ENCODE assay signal across 25 cellular contexts in genomic region chr16:57644383-57645014, GRCh38. TPM values are rescaled to one million over a fixed set of nuclear protein-coding genes. Genes with fewer than 3 reads are reported as not detected.
DNase-seq lines count a peak whose midpoint lies in the region; ATAC-seq, FAIRE-seq and TF ChIP-seq lines count a peak whose summit lies in the region.
"Had no signal": no experiment of that assay in that cellular context is flagged by ENCODE, and none has a peak within 500 bp of the region (broad histone marks: within the 10 kb centered on the region; RNA-seq: fewer than 3 reads in every experiment).

No MANE protein-coding gene starts in this region.

- no peak overlapping the region for H3K27ac Mint-ChIP-seq in CD8-positive, alpha-beta T cell

- no peak overlapping the region for H3K18ac ChIP-seq in trophoblast cell (ENCODE audit: low read length)

- CTCF ChIA-PET in GM12878 (lab: Yijun Ruan, JAX), result interaction anchor here (1.1 to 1.4 kb wide), 2 partner anchors 44 to 63 kb away, joined by 4 to 9 read pairs; no protein-coding TSS in a partner anchor
- CTCF ChIA-PET in CD8-positive, alpha-beta T cell (lab: Charles Lee), result interaction anchor here (1.5 to 12.0 kb wide), 4 partner anchors 48 to 67 kb away, joined by 9 to 423 read pairs (median 140); no protein-coding TSS in a partner anchor

- no peak overlapping the region for H2BK5ac ChIP-seq in trophoblast cell (ENCODE audit: low read depth, low read length, poor library complexity)

- H3K36me3 ChIP-seq in heart left ventricle (no peaks in the 10 kb centered on the region), heart right ventricle (peaks cover 0 to 5% (median 0%) of the 10 kb centered on the region in 9 donors), GM12878 (ENCODE audit: control insufficient read depth in 2 of 2, insufficient read depth in 2 of 2, low read length in 1 of 2) (no peaks in the 10 kb centered on the region), trophoblast cell (ENCODE audit: control insufficient read depth in 1 of 2, insufficient read depth in 2 of 2, low read length in 2 of 2) (peaks cover 25 to 29% of the 10 kb centered on the region in 2 experiments)
- no peaks in the 10 kb centered on the region for H3K36me3 ChIP-seq in CD8-positive, alpha-beta T cell (ENCODE audit: insufficient read depth, low read length)
- H3K36me3 ChIP-seq: SJSA1 had no signal

- no peak for TF ChIP-seq RAD21 in GM12878 (IDR thresholded peaks at IDR 0.05; ENCODE audit: insufficient read depth, low read depth, low read length)

- FAIRE-seq in GM12878 (lab: Jason Lieb, UNC), result no peak
- FAIRE-seq: RCC 7860 had no signal

- H3K4me1 Mint-ChIP-seq in CD8-positive, alpha-beta T cell (ENCODE audit: low read depth), result peaks cover 32% of the 10 kb centered on the region

- H3K9ac ChIP-seq in GM12878 (ENCODE audit: control insufficient read depth, insufficient read depth, low read length) (no peak overlapping the region), trophoblast cell (ENCODE audit: low read length) (no peak overlapping the region)

- SMC1A ChIA-PET in GM12878 (lab: Charles Lee; ENCODE audit: uncharacterized antibody, unreplicated experiment), result interaction anchor here (0.6 to 6.6 kb wide), 3 partner anchors 43 to 163 kb away, joined by 3 to 126 read pairs (median 3); no protein-coding TSS in a partner anchor

- in situ Hi-C loops in GM12878 (cut with MboI), result loop anchor here (5.0 kb wide), 1 partner anchor 42 kb away; no protein-coding TSS in a partner anchor

- H3K27me3 ChIP-seq in heart left ventricle (no peaks in the 10 kb centered on the region), heart right ventricle (peaks cover 0 to 14% (median 0%) of the 10 kb centered on the region in 7 donors), GM12878 (replicated peaks in 1 of 2; ENCODE audit: control insufficient read depth in 2 of 2, insufficient read depth in 2 of 2, low read length in 1 of 2) (peaks cover 0 to 3% of the 10 kb centered on the region in 2 experiments; a peak in 1 of 4 replicates), trophoblast cell (ENCODE audit: insufficient read depth, low read length) (no peaks in the 10 kb centered on the region)
- no peaks in the 10 kb centered on the region for H3K27me3 ChIP-seq in CD8-positive, alpha-beta T cell (ENCODE audit: insufficient read depth, low read length)
- H3K27me3 ChIP-seq: SJSA1 had no signal

- no peak overlapping the region for H2BK120ac ChIP-seq in trophoblast cell (ENCODE audit: insufficient read depth, low read length, poor library complexity)

- no peaks in the 10 kb centered on the region for H3K79me1 ChIP-seq in trophoblast cell (ENCODE audit: low read length)

- H3K9me3 Mint-ChIP-seq in CD8-positive, alpha-beta T cell, result no peaks in the 10 kb centered on the region

- no peak overlapping the region for H2AFZ ChIP-seq in GM12878 (ENCODE audit: control insufficient read depth, low read depth, low read length)
- no peak overlapping the region for H2AFZ ChIP-seq in trophoblast cell (ENCODE audit: insufficient read depth, low read length, poor library complexity)

- TF ChIP-seq POLR2A in heart left ventricle (IDR thresholded peaks at IDR 0.05), result no peak
- TF ChIP-seq POLR2A in GM12878 (IDR thresholded peaks at IDR 0.05; ENCODE audit: low read depth, low read length), result no peak

- H3K4me3 Mint-ChIP-seq in CD8-positive, alpha-beta T cell, result no peak overlapping the region

- H3K23ac ChIP-seq in trophoblast cell (ENCODE audit: low read length), result peak overlapping the region; percentile 44

- H4K8ac ChIP-seq in trophoblast cell (ENCODE audit: low read depth, low read length), result no peak overlapping the region

- no peak overlapping the region for H3K14ac ChIP-seq in trophoblast cell (ENCODE audit: low read length)

- H3K79me2 ChIP-seq in GM12878 (ENCODE audit: control insufficient read depth, insufficient read depth, low read length) (no peaks in the 10 kb centered on the region), trophoblast cell (ENCODE audit: control insufficient read depth, insufficient read depth, low read length, poor library complexity) (no peaks in the 10 kb centered on the region)

- H3K27ac ChIP-seq in heart left ventricle, result peak overlapping the region in 7 of 12 donors; percentile 72 to 93 (median 87)
- H3K27ac ChIP-seq in heart right ventricle, result peak overlapping the region in 3 of 10 donors; percentile 74 to 92 (median 78)
- H3K27ac ChIP-seq in GM12878 (ENCODE audit: control insufficient read depth, insufficient read depth), result no peak overlapping the region
- no peak overlapping the region for H3K27ac ChIP-seq in trophoblast cell (ENCODE audit: low read depth, low read length)
- no peak overlapping the region for H3K27ac ChIP-seq in CD8-positive, alpha-beta T cell (ENCODE audit: low read depth, low read length)
- H3K27ac ChIP-seq: 22Rv1, C4-2B, SJSA1 had no signal

- ATAC-seq in heart left ventricle, result no peak
- no peak for ATAC-seq in heart right ventricle
- no peak for ATAC-seq in GM12878
- ATAC-seq in CD8-positive, alpha-beta T cell, result no peak
- no peak for ATAC-seq in left lobe of liver
- ATAC-seq in HG02970 (IDR thresholded peaks at IDR 0.05; ENCODE audit: low FRiP score, unreplicated experiment), result no peak
- ATAC-seq: Right ventricle myocardium inferior had no signal

- H3K9me3 ChIP-seq in heart left ventricle (no peaks in the 10 kb centered on the region), heart right ventricle (no peaks in the 10 kb centered on the region), GM12878 (replicated peaks; ENCODE audit: control insufficient read depth, insufficient read depth, low read length) (no peaks in the 10 kb centered on the region), trophoblast cell (ENCODE audit: insufficient read depth, low read depth, low read length) (peaks cover 9% of the 10 kb centered on the region)
- H3K9me3 ChIP-seq in CD8-positive, alpha-beta T cell (ENCODE audit: low read length), result no peaks in the 10 kb centered on the region
- H3K9me3 ChIP-seq: SJSA1 had no signal

- RAD21 ChIA-PET in GM12878 (lab: Charles Lee; ENCODE audit: unreplicated experiment), result interaction anchor here (0.9 kb wide), 1 partner anchor 43 kb away, joined by 3 read pairs; no protein-coding TSS in a partner anchor

- no peak overlapping the region for H2BK12ac ChIP-seq in trophoblast cell (ENCODE audit: low read length)

- H3K36me3 Mint-ChIP-seq in CD8-positive, alpha-beta T cell, result no peaks in the 10 kb centered on the region

- H4K12ac ChIP-seq in trophoblast cell (ENCODE audit: low read depth, low read length), result no peak overlapping the region

- TF ChIP-seq CTCF in heart left ventricle (IDR thresholded peaks at IDR 0.05) (no peak), heart right ventricle (IDR thresholded peaks at IDR 0.05) (no peak), GM12878 (IDR thresholded peaks at IDR 0.05 in 2 of 3, conservative IDR thresholded peaks at IDR 0.05 in 1 of 3; ENCODE audit: control insufficient read depth in 2 of 3, extremely low read depth in 1 of 3, insufficient read depth in 1 of 3, low read depth in 3 of 3, low read length in 3 of 3) (no peak)
- TF ChIP-seq CTCF in CD8-positive, alpha-beta T cell (IDR thresholded peaks at IDR 0.05), result no peak

- H3K27me3 Mint-ChIP-seq in CD8-positive, alpha-beta T cell (ENCODE audit: low read depth), result no peaks in the 10 kb centered on the region

- no peak overlapping the region for H3K4me3 ChIP-seq in heart left ventricle
- H3K4me3 ChIP-seq in heart right ventricle, result no peak overlapping the region
- H3K4me3 ChIP-seq in Jurkat, Clone E6-1 (ENCODE audit: low read length), result peak overlapping the region; percentile 37
- H3K4me3 ChIP-seq in GM12878, result no peak overlapping the region
- peak overlapping the region; percentile 58 for H3K4me3 ChIP-seq in trophoblast cell (ENCODE audit: low read depth, low read length)
- H3K4me3 ChIP-seq in CD8-positive, alpha-beta T cell (ENCODE audit: low read depth, low read length), result no peak overlapping the region
- H3K4me3 ChIP-seq: SJSA1 had no signal

- no peak overlapping the region for H4K91ac ChIP-seq in trophoblast cell (ENCODE audit: low read depth, low read length)

- POLR2A ChIA-PET in GM12878 (lab: Charles Lee), result interaction anchor here (0.6 kb wide), 1 partner anchor 173 kb away, joined by 4 read pairs; no protein-coding TSS in a partner anchor
- POLR2A ChIA-PET in CD8-positive, alpha-beta T cell (lab: Charles Lee), result no interaction called here

- intact Hi-C loops in heart left ventricle (cut with DNase I) (loop anchor here in 6 of 10 donors (5.0 kb wide), 4 partner anchors 37 to 78 kb away; no protein-coding TSS in a partner anchor), heart right ventricle (cut with DNase I) (loop anchor here in 7 of 10 donors (5.0 kb wide), 2 partner anchors 42 to 52 kb away; no protein-coding TSS in a partner anchor), GM12878 (cut with micrococcal nuclease; ENCODE audit: unreplicated experiment) (no loop called here)
- intact Hi-C loops in CD8-positive, alpha-beta T cell (cut with DNase I, micrococcal nuclease), result no loop called here

- H3K4ac ChIP-seq in trophoblast cell (ENCODE audit: low read depth, low read length), result no peak overlapping the region

- no TSS peak for BruUV-seq in GM12878 (replicated peaks; lab: Mats Ljungman, UMichigan)

- no peak for TF ChIP-seq EP300 in GM12878 (IDR thresholded peaks at IDR 0.05; ENCODE audit: borderline replicate concordance in 1 of 2, control insufficient read depth in 1 of 2, low read depth in 2 of 2, low read length in 2 of 2)

- H3K4me1 ChIP-seq in heart left ventricle (peaks cover 5 to 73% (median 43%) of the 10 kb centered on the region in 12 donors), heart right ventricle (peaks cover 9 to 88% (median 57%) of the 10 kb centered on the region in 9 donors), GM12878 (ENCODE audit: control insufficient read depth, insufficient read depth, low read length) (peaks cover 19% of the 10 kb centered on the region), trophoblast cell (ENCODE audit: control insufficient read depth in 1 of 2, insufficient read depth in 2 of 2, low read length in 2 of 2) (peaks cover 9 to 18% of the 10 kb centered on the region in 2 experiments)
- H3K4me1 ChIP-seq in CD8-positive, alpha-beta T cell (ENCODE audit: insufficient read depth, low read length), result peaks cover 23% of the 10 kb centered on the region

- DNase-seq in heart left ventricle, result no peak
- DNase-seq in heart right ventricle, result no peak
- DNase-seq in Jurkat, Clone E6-1 (ENCODE audit: low read depth, low spot score), result no peak
- no peak for DNase-seq in GM12878 (ENCODE audit: low read depth, low spot score)
- DNase-seq in trophoblast cell, result no peak
- no peak for DNase-seq in CD8-positive, alpha-beta T cell
- DNase-seq in left lobe of liver (ENCODE audit: low spot score), result no peak
- DNase-seq: ACHN, DMS53, EL, H7, KBM-7, NCI-H1105, NCI-H146, NCI-H2029 treated with DMSO at 0.1 percent for 48 hours, NCI-H2171 treated with DMSO at 0.1 percent for 48 hours, NCI-H446, NCI-H526 had no signal

- H4K20me1 ChIP-seq in GM12878 (ENCODE audit: control insufficient read depth, insufficient read depth), result no peaks in the 10 kb centered on the region

- WGBS in heart left ventricle, 4 donors, result 77 to 97% (median 90%) methylated on average over 11 of the region's 11 CpGs
- 87 to 94% methylated on average over 11 of the region's 11 CpGs for WGBS in heart right ventricle, 2 donors
- 78% methylated on average over 11 of the region's 11 CpGs for WGBS in GM12878 (ENCODE audit: insufficient coverage, insufficient replicate concordance, low lambda C conversion rate, missing lambda C conversion rate)
- no CpG with 5 or more reads among the region's 11 CpGs for WGBS in trophoblast cell (ENCODE audit: extremely low coverage, insufficient coverage, insufficient read length)

- no peak overlapping the region for H2AK5ac ChIP-seq in trophoblast cell (ENCODE audit: low read length)

- H3K4me2 ChIP-seq in GM12878 (ENCODE audit: control insufficient read depth, insufficient read depth), result no peak overlapping the region
- no peak overlapping the region for H3K4me2 ChIP-seq in trophoblast cell (ENCODE audit: low read length)

RNA-seq across cellular contexts. Expression of gene ADGRG1, which starts 16.1 kb away (rescaled TPM):
- 10 to 100 TPM; 15.2 to 65.2 (median 17.5) TPM for total RNA-seq in heart left ventricle
- 10 to 100 TPM; 14.1 to 23.3 TPM for polyA plus RNA-seq in heart left ventricle
- total RNA-seq in heart right ventricle, result 10 to 100 TPM; 11.1 to 46.3 (median 18.5) TPM
- polyA plus RNA-seq in heart right ventricle, result 10 to 100 TPM; 19.2 to 27.7 TPM
- 0.68 TPM for polyA plus RNA-seq in Jurkat, Clone E6-1 (2012; ENCODE audit: insufficient read depth, insufficient read length)
- total RNA-seq in GM12878 (2013; cell fraction: nucleolus; rRNA removed), result 1.2 TPM in 1 of 2 replicates, not detected in the other
- total RNA-seq in GM12878 (2014; rRNA removed), result 0.16 and 0.56 TPM in 2 replicates
- total RNA-seq in GM12878 (2014; rRNA removed; fragmentation: Illumina TruSeq; extraction: Trizol), result 0.32 and 0.72 TPM in 2 replicates
- 1.8 and 2.0 TPM in 2 replicates for total RNA-seq in GM12878 (2021)
- polyA plus RNA-seq in GM12878 (2011; ENCODE audit: low read depth), result 0.55 TPM
- 0.07 and 0.17 TPM in 2 replicates for polyA plus RNA-seq in GM12878 (2011; rRNA removed)
- 0.15 TPM in 2 replicates for polyA plus RNA-seq in GM12878 (2011; cell fraction: cytosol; rRNA removed)
- polyA plus RNA-seq in GM12878 (2011; cell fraction: nucleus; rRNA removed), result 0.47 and 1.1 TPM in 2 replicates
- polyA plus RNA-seq in GM12878 (2012), result 1.6 TPM in 2 replicates
- polyA plus RNA-seq in GM12878 (2014; fragmentation: Illumina TruSeq; extraction: Trizol), result 0.54 and 1.7 TPM in 2 replicates
- under 1 TPM; 0.16 to 0.23 TPM for polyA plus RNA-seq in GM12878 (2014; fragmentation: Nextera tagmentation; extraction: Ambion mirVana)
- 1.6 and 3.9 TPM in 2 replicates for polyA plus RNA-seq in GM12878 (2014; rRNA removed)
- 1 to 10 TPM in 1 of 2 experiments, under 1 TPM in 1; 0.79 to 1.8 TPM for polyA plus RNA-seq in GM12878 (2016; fragmentation: Nextera tagmentation; extraction: Ambion mirVana)
- 0.44 and 0.72 TPM in 2 replicates for polyA minus RNA-seq in GM12878 (2011; rRNA and poly(A)+ RNA removed)
- polyA minus RNA-seq in GM12878 (2011; cell fraction: cytosol; rRNA and poly(A)+ RNA removed), result 0.83 TPM in 1 of 2 replicates, not detected in the other
- 0.10 TPM in 1 of 2 replicates, not detected in the other for polyA minus RNA-seq in GM12878 (2011; cell fraction: nucleus; rRNA and poly(A)+ RNA removed)
- 242 and 265 TPM in 2 replicates for polyA plus RNA-seq in trophoblast cell (2013)
- total RNA-seq in CD8-positive, alpha-beta T cell, result 1 to 10 TPM; 3.8 to 4.4 TPM
- 5.1 TPM for total RNA-seq in left lobe of liver
- total RNA-seq: OCI-LY7 had no signal

RNA-seq across cellular contexts. Expression of gene ADGRG3, which starts 23.6 kb away (rescaled TPM):
- 1 to 10 TPM in 1 of 9 donors, under 1 TPM in 8; 0.12 to 1.4 (median 0.53) TPM for total RNA-seq in heart left ventricle
- under 1 TPM; 0.15 to 0.61 TPM for polyA plus RNA-seq in heart left ventricle
- total RNA-seq in heart right ventricle, result 1 to 10 TPM in 2 of 10 donors, under 1 TPM in 6, not detected in 2; 0.29 to 2.4 (median 0.65) TPM
- polyA plus RNA-seq in heart right ventricle, result under 1 TPM; 0.22 to 0.57 TPM
- not detected for polyA plus RNA-seq in Jurkat, Clone E6-1 (2012; ENCODE audit: insufficient read depth, insufficient read length)
- not detected in 2 replicates for total RNA-seq in GM12878 (2013; cell fraction: nucleolus; rRNA removed)
- total RNA-seq in GM12878 (2014; rRNA removed), result not detected in 2 replicates
- total RNA-seq in GM12878 (2014; rRNA removed; fragmentation: Illumina TruSeq; extraction: Trizol), result not detected in 2 replicates
- not detected in 2 replicates for total RNA-seq in GM12878 (2021)
- not detected for polyA plus RNA-seq in GM12878 (2011; ENCODE audit: low read depth)
- polyA plus RNA-seq in GM12878 (2011; rRNA removed), result 0.11 TPM in 1 of 2 replicates, not detected in the other
- 0.06 and 0.07 TPM in 2 replicates for polyA plus RNA-seq in GM12878 (2011; cell fraction: cytosol; rRNA removed)
- polyA plus RNA-seq in GM12878 (2011; cell fraction: nucleus; rRNA removed), result 0.13 and 0.28 TPM in 2 replicates
- polyA plus RNA-seq in GM12878 (2012), result not detected in 2 replicates
- not detected in 2 replicates for polyA plus RNA-seq in GM12878 (2014; fragmentation: Illumina TruSeq; extraction: Trizol)
- polyA plus RNA-seq in GM12878 (2014; fragmentation: Nextera tagmentation; extraction: Ambion mirVana), result under 1 TPM in 1 of 2 experiments, not detected in 1; 0.10 TPM
- polyA plus RNA-seq in GM12878 (2014; rRNA removed), result 0.10 TPM in 1 of 2 replicates, not detected in the other
- polyA plus RNA-seq in GM12878 (2016; fragmentation: Nextera tagmentation; extraction: Ambion mirVana), result not detected
- polyA minus RNA-seq in GM12878 (2011; rRNA and poly(A)+ RNA removed), result 0.15 TPM in 1 of 2 replicates, not detected in the other
- not detected in 2 replicates for polyA minus RNA-seq in GM12878 (2011; cell fraction: cytosol; rRNA and poly(A)+ RNA removed)
- polyA minus RNA-seq in GM12878 (2011; cell fraction: nucleus; rRNA and poly(A)+ RNA removed), result not detected in 2 replicates
- polyA plus RNA-seq in trophoblast cell (2013), result 0.49 and 0.54 TPM in 2 replicates
- under 1 TPM in 1 of 2 experiments, not detected in 1; 0.14 TPM for total RNA-seq in CD8-positive, alpha-beta T cell
- 0.43 TPM for total RNA-seq in left lobe of liver
- total RNA-seq: OCI-LY7, SJSA1 had no signal

RNA-seq across cellular contexts. Expression of gene DRC7, which starts 50.1 kb away (rescaled TPM):
- total RNA-seq in heart left ventricle (under 1 TPM in 1 of 9 donors, not detected in 8; 0.29 TPM), heart right ventricle (under 1 TPM in 1 of 10 donors, not detected in 9; 0.09 TPM), GM12878 (2014; rRNA removed) (not detected in 2 replicates), GM12878 (2014; rRNA removed; fragmentation: Illumina TruSeq; extraction: Trizol) (0.49 TPM in 1 of 2 replicates, not detected in the other), GM12878 (2021) (0.44 TPM in 1 of 2 replicates, not detected in the other), left lobe of liver (0.50 TPM)
- polyA plus RNA-seq in heart left ventricle (not detected), heart right ventricle (not detected), GM12878 (2011; rRNA removed) (0.10 TPM in 1 of 2 replicates, not detected in the other), GM12878 (2014; fragmentation: Illumina TruSeq; extraction: Trizol) (0.06 TPM in 1 of 2 replicates, not detected in the other), GM12878 (2014; fragmentation: Nextera tagmentation; extraction: Ambion mirVana) (under 1 TPM in 1 of 2 experiments, not detected in 1; 0.06 TPM), GM12878 (2014; rRNA removed) (0.18 TPM in 1 of 2 replicates, not detected in the other), GM12878 (2016; fragmentation: Nextera tagmentation; extraction: Ambion mirVana) (not detected)
- 2.0 TPM for polyA plus RNA-seq in Jurkat, Clone E6-1 (2012; ENCODE audit: insufficient read depth, insufficient read length)
- not detected in 2 replicates for total RNA-seq in GM12878 (2013; cell fraction: nucleolus; rRNA removed)
- polyA plus RNA-seq in GM12878 (2011; ENCODE audit: low read depth), result not detected
- polyA plus RNA-seq in GM12878 (2011; cell fraction: cytosol; rRNA removed), result 0.04 TPM in 1 of 2 replicates, not detected in the other
- 0.07 and 0.09 TPM in 2 replicates for polyA plus RNA-seq in GM12878 (2011; cell fraction: nucleus; rRNA removed)
- not detected in 2 replicates for polyA plus RNA-seq in GM12878 (2012)
- polyA minus RNA-seq in GM12878 (2011; rRNA and poly(A)+ RNA removed), result not detected in 2 replicates
- not detected in 2 replicates for polyA minus RNA-seq in GM12878 (2011; cell fraction: cytosol; rRNA and poly(A)+ RNA removed)
- polyA minus RNA-seq in GM12878 (2011; cell fraction: nucleus; rRNA and poly(A)+ RNA removed), result not detected in 2 replicates
- polyA plus RNA-seq in trophoblast cell (2013), result 0.06 and 0.19 TPM in 2 replicates
- total RNA-seq in CD8-positive, alpha-beta T cell, result not detected
- total RNA-seq: Right ventricle myocardium inferior, SJSA1 had no signal

Comparison
In these comparisons a context has a peak if more than half of its experiments do, and no peak if none do; other contexts are left out.
1. H3K27ac ChIP-seq: peak in heart left ventricle (7 of 12); none in GM12878 (single experiment), trophoblast cell (single experiment) and CD8-positive, alpha-beta T cell (single experiment).
2. H3K4me3 ChIP-seq: peak in Jurkat, Clone E6-1 (single experiment) and trophoblast cell (single experiment); none in heart left ventricle (0 of 12), heart right ventricle (0 of 10), GM12878 (single experiment) and CD8-positive, alpha-beta T cell (single experiment).
3. intact Hi-C loops: an anchor here in heart left ventricle (5.0 kb wide) and heart right ventricle (5.0 kb wide); none called in GM12878 and CD8-positive, alpha-beta T cell.